Comparison of ENCODE assay signal across 16 cellular contexts in genomic region chr3:142319094-142319493, GRCh38.
DNase-seq lines count a peak whose midpoint lies in the region; ATAC-seq and TF ChIP-seq lines count a peak whose summit lies in the region.
"Had no signal": no experiment of that assay in that cellular context is flagged by ENCODE, and none has a peak within 500 bp of the region (broad histone marks: within the 10 kb centered on the region; RNA-seq: fewer than 3 reads in every experiment).

No MANE protein-coding gene starts in this region.

- no peak overlapping the region for H3K4me3 Mint-ChIP-seq in endodermal cell
- H3K4me3 Mint-ChIP-seq: activated CD4-positive, alpha-beta T cell treated with anti-CD3 and anti-CD28 coated beads for 36 hours; activated naive CD8-positive, alpha-beta T cell treated with anti-CD3 and anti-CD28 coated beads, Interleukin-2, amount 50 U/mL, for 24 hours; immature natural killer cell; T-cell had no signal

- no peaks in the 10 kb centered on the region for H3K27me3 Mint-ChIP-seq in endodermal cell (ENCODE audit: insufficient read depth)
- H3K27me3 Mint-ChIP-seq: activated CD4-positive, alpha-beta T cell treated with anti-CD3 and anti-CD28 coated beads for 36 hours; activated naive CD8-positive, alpha-beta T cell treated with anti-CD3 and anti-CD28 coated beads, Interleukin-2, amount 50 U/mL, for 24 hours; T-cell had no signal

- no peak overlapping the region for H3K9ac ChIP-seq in mesenchymal stem cell (ENCODE audit: low read length)
- H3K9ac ChIP-seq in endodermal cell (ENCODE audit: extremely low read depth, low read length, poor library complexity, severe bottlenecking) = no peak overlapping the region
- H3K9ac ChIP-seq: BLaER1 treated with 17β-estradiol and CSF1 and Interleukin-3, amounts not matched to agents 10 nM and 100 nM had no signal

- no peaks in the 10 kb centered on the region for H3K79me1 ChIP-seq in mesenchymal stem cell (replicated peaks; ENCODE audit: low read length, poor library complexity, severe bottlenecking)

- H3K36me3 ChIP-seq in BJ (ENCODE audit: control insufficient read depth, insufficient read depth, low read length) (no peaks in the 10 kb centered on the region), mesenchymal stem cell (ENCODE audit: control insufficient read depth in 1 of 2, insufficient read depth in 2 of 2, low read depth in 1 of 2, low read length in 2 of 2) (peaks cover 0 to 33% of the 10 kb centered on the region in 2 experiments), endodermal cell (ENCODE audit: control insufficient read depth, insufficient read depth, low read length) (peaks cover 27% of the 10 kb centered on the region)

- H3K9me3 ChIP-seq in mesenchymal stem cell (ENCODE audit: control insufficient read depth, low read length) (no peaks in the 10 kb centered on the region), endodermal cell (ENCODE audit: control insufficient read depth, low read length) (peaks cover 17% of the 10 kb centered on the region)
- H3K9me3 ChIP-seq: BLaER1 treated with 17β-estradiol and CSF1 and Interleukin-3, amounts not matched to agents 10 nM and 100 nM had no signal

- no peak overlapping the region for H2BK15ac ChIP-seq in mesenchymal stem cell (ENCODE audit: low read depth, poor library complexity, severe bottlenecking)

- H2AFZ ChIP-seq in mesenchymal stem cell (ENCODE audit: low read depth, low read length) = no peak overlapping the region

- H2AK5ac ChIP-seq in mesenchymal stem cell (ENCODE audit: low read length, severe bottlenecking) = no peak overlapping the region

- no peak overlapping the region for H3K14ac ChIP-seq in mesenchymal stem cell (ENCODE audit: low read length in 2 of 2)

- POLR2A ChIA-PET in BJ (lab: Charles Lee) = interaction anchor here (0.7 kb wide), 1 partner anchor 1037 kb away, joined by 3 read pairs; no protein-coding TSS in a partner anchor

- H3K23ac ChIP-seq in mesenchymal stem cell (ENCODE audit: low read length in 2 of 2) = no peak overlapping the region

- H3K27ac ChIP-seq in mesenchymal stem cell (ENCODE audit: low read length, poor library complexity, severe bottlenecking) (peak overlapping the region; percentile 59), endodermal cell (ENCODE audit: low read depth, low read length) (no peak overlapping the region)
- H3K27ac ChIP-seq: BLaER1 treated with 17β-estradiol and CSF1 and Interleukin-3, amounts not matched to agents 10 nM and 100 nM had no signal

- no peak for ATAC-seq in GM21723 (IDR thresholded peaks at IDR 0.05; ENCODE audit: unreplicated experiment)
- no peak for ATAC-seq in HG03521 (IDR thresholded peaks at IDR 0.05; ENCODE audit: unreplicated experiment)
- no peak for ATAC-seq in GM18511 (IDR thresholded peaks at IDR 0.05; ENCODE audit: unreplicated experiment)
- ATAC-seq: activated CD4-positive, alpha-beta T cell treated with anti-CD3 and anti-CD28 coated beads for 36 hours; activated naive CD8-positive, alpha-beta T cell treated with anti-CD3 and anti-CD28 coated beads, Interleukin-2, amount 50 U/mL, for 24 hours; T-cell had no signal

- H3K27me3 ChIP-seq in BJ (ENCODE audit: control insufficient read depth, insufficient read depth, low read length) (no peaks in the 10 kb centered on the region), mesenchymal stem cell (ENCODE audit: control insufficient read depth in 1 of 2, insufficient read depth in 1 of 2, low read length in 2 of 2) (no peaks in the 10 kb centered on the region), endodermal cell (ENCODE audit: control insufficient read depth, insufficient read depth, low read length, poor library complexity, severe bottlenecking) (no peaks in the 10 kb centered on the region)
- H3K27me3 ChIP-seq: BLaER1 treated with 17β-estradiol and CSF1 and Interleukin-3, amounts not matched to agents 10 nM and 100 nM had no signal

- no peak overlapping the region for H4K91ac ChIP-seq in mesenchymal stem cell (ENCODE audit: low read length)

- H3K4me2 ChIP-seq in mesenchymal stem cell (ENCODE audit: low read length, poor library complexity, severe bottlenecking) = no peak overlapping the region
- H3K4me2 ChIP-seq: BLaER1 treated with 17β-estradiol and CSF1 and Interleukin-3, amounts not matched to agents 10 nM and 100 nM had no signal

- no CpG with 5 or more reads among the region's 1 CpG for WGBS in mesenchymal stem cell
- WGBS in endodermal cell (ENCODE audit: insufficient coverage in 1 of 2, insufficient read length in 1 of 2), 2 experiments = 92% methylated on average over 1 of the region's 1 CpG; no CpG with 5 or more reads in 1 of the 2 experiments

- H2BK120ac ChIP-seq in mesenchymal stem cell (ENCODE audit: low read depth, low read length) = no peak overlapping the region

- peak; percentile 9 for DNase-seq in BJ (ENCODE audit: low read depth)
- DNase-seq in M059J (ENCODE audit: low read depth) = peak; percentile 89
- peak; percentile 25 to 64 for DNase-seq in cardiac fibroblast (ENCODE audit: low read depth in 2 of 2)
- peak; percentile 54 for DNase-seq in mesenchymal stem cell
- DNase-seq in endodermal cell = no peak
- DNase-seq: activated CD4-positive, alpha-beta T cell treated with anti-CD3 and anti-CD28 coated beads for 36 hours; activated naive CD8-positive, alpha-beta T cell treated with anti-CD3 and anti-CD28 coated beads, Interleukin-2, amount 50 U/mL, for 24 hours; activated T-cell treated with anti-CD3 and anti-CD28 coated beads for 4 hours; cortex of kidney; immature natural killer cell; NCI-H1092; T-cell had no signal

- H3K36me3 Mint-ChIP-seq in endodermal cell (ENCODE audit: low read depth) = peaks cover 41% of the 10 kb centered on the region

- no peaks in the 10 kb centered on the region for H3K4me1 ChIP-seq in mesenchymal stem cell (ENCODE audit: control insufficient read depth, insufficient read depth, low read depth, low read length)
- no peaks in the 10 kb centered on the region for H3K4me1 ChIP-seq in endodermal cell (ENCODE audit: control insufficient read depth, insufficient read depth, low read length)
- H3K4me1 ChIP-seq: BLaER1 treated with 17β-estradiol and CSF1 and Interleukin-3, amounts not matched to agents 10 nM and 100 nM had no signal

- H3K27ac Mint-ChIP-seq in endodermal cell = no peak overlapping the region
- H3K27ac Mint-ChIP-seq: activated CD4-positive, alpha-beta T cell treated with anti-CD3 and anti-CD28 coated beads for 36 hours; activated naive CD8-positive, alpha-beta T cell treated with anti-CD3 and anti-CD28 coated beads, Interleukin-2, amount 50 U/mL, for 24 hours had no signal

- H2BK12ac ChIP-seq in mesenchymal stem cell (ENCODE audit: low read length in 2 of 2) = no peak overlapping the region

- H3K4me3 ChIP-seq in BJ (ENCODE audit: low read depth, low read length) = no peak overlapping the region
- H3K4me3 ChIP-seq in cardiac fibroblast (replicated peaks in 1 of 2; ENCODE audit: low read depth in 2 of 2, low read length in 2 of 2) = no peak overlapping the region
- no peak overlapping the region for H3K4me3 ChIP-seq in mesenchymal stem cell (ENCODE audit: insufficient read depth in 1 of 2, low read depth in 1 of 2, low read length in 2 of 2)
- no peak overlapping the region for H3K4me3 ChIP-seq in endodermal cell (ENCODE audit: low read length)
- H3K4me3 ChIP-seq: BLaER1 treated with 17β-estradiol and CSF1 and Interleukin-3, amounts not matched to agents 10 nM and 100 nM had no signal

- CTCF ChIA-PET in BJ (lab: Yijun Ruan, JAX) = interaction anchor here (0.6 to 1.7 kb wide), 2 partner anchors 39 to 137 kb away, joined by 3 to 5 read pairs; no protein-coding TSS in a partner anchor

- H3K4me1 Mint-ChIP-seq in endodermal cell = peaks cover 4% of the 10 kb centered on the region
- H3K4me1 Mint-ChIP-seq: immature natural killer cell, T-cell had no signal

- TF ChIP-seq CTCF in BJ (IDR thresholded peaks at IDR 0.05; ENCODE audit: insufficient read depth, low read depth, low read length) (no peak), cardiac fibroblast (IDR thresholded peaks at IDR 0.05; ENCODE audit: low read depth, low read length) (no peak), endodermal cell (conservative IDR thresholded peaks at IDR 0.05) (no peak)

- H2BK5ac ChIP-seq in mesenchymal stem cell (ENCODE audit: low read depth, low read length, poor library complexity, severe bottlenecking) = no peak overlapping the region

- H3K4ac ChIP-seq in mesenchymal stem cell (ENCODE audit: low read depth in 1 of 2, low read length in 2 of 2) = no peak overlapping the region

- H3K18ac ChIP-seq in mesenchymal stem cell (ENCODE audit: low read depth in 1 of 2, low read length in 2 of 2) = no peak overlapping the region

- peaks cover 8% of the 10 kb centered on the region for H3K9me3 Mint-ChIP-seq in endodermal cell
- H3K9me3 Mint-ChIP-seq: activated naive CD8-positive, alpha-beta T cell treated with anti-CD3 and anti-CD28 coated beads, Interleukin-2, amount 50 U/mL, for 24 hours; immature natural killer cell; T-cell had no signal

- H4K8ac ChIP-seq in mesenchymal stem cell (ENCODE audit: low read length) = no peak overlapping the region
